ENCODE assay signal across 40 cellular contexts in genomic region chr6:151353795-151354194, GRCh38.
"Had no signal": no experiment of that assay in that cellular context is flagged by ENCODE, and none has a peak within 500 bp of the region (broad histone marks: within the 10 kb centered on the region; RNA-seq: fewer than 3 reads in every experiment).

No MANE protein-coding gene starts in this region.

- H3K27ac Mint-ChIP-seq: activated naive CD4-positive, alpha-beta T cell treated with anti-CD3 and anti-CD28 coated beads for 36 hours; activated naive CD4-positive, alpha-beta T cell treated with anti-CD3 and anti-CD28 coated beads, Interleukin-2, amount 10 ng/mL, durations not matched to agents 7 days and 5 days; activated naive CD4-positive, alpha-beta T cell treated with anti-CD3 and anti-CD28 coated beads, Interleukin-2, amount 50 U/mL, for 24 hours; activated naive CD8-positive, alpha-beta T cell; activated naive CD8-positive, alpha-beta T cell treated with anti-CD3 and anti-CD28 coated beads for 36 hours; activated naive CD8-positive, alpha-beta T cell treated with anti-CD3 and anti-CD28 coated beads, Interleukin-2, amount 50 U/mL, for 24 hours; activated T-cell treated with anti-CD3 and anti-CD28 coated beads, Interleukin-2, amount 50 U/mL, for 24 hours; activated T-cell treated with anti-CD3 and anti-CD28 coated beads, Interleukin-2, amount 50 U/mL, for 72 hours; activated T-helper 1 cell treated with anti-CD3 and anti-CD28 coated beads, Interleukin-12 subunit alpha, Interleukin-12 subunit beta, Interleukin-2, Interleukin-4 antibody, amounts not matched to agents 30 ng/mL and 10 ng/mL and 1 ng/mL, durations not matched to agents 14 hours and 24 hours and 36 hours; activated T-helper 17 cell treated with anti-CD3 and anti-CD28 coated beads, Interleukin-2, amount 50 U/mL, for 72 hours; activated T-helper 2 cell treated with anti-CD3 and anti-CD28 coated beads, Interferon-gamma antibody, Interleukin-2, Interleukin-4, amounts not matched to agents 10 μg/mL and 5 μg/mL and 100 μg/mL, durations not matched to agents 14 hours and 24 hours and 36 hours; brain had no signal

- H3K27me3 ChIP-seq: adrenal gland, ascending aorta, body of pancreas, brain microvascular endothelial cell, breast epithelium, cardiac muscle cell, colonic mucosa had no signal

- H3K27me3 Mint-ChIP-seq: activated naive CD4-positive, alpha-beta T cell treated with anti-CD3 and anti-CD28 coated beads, Interleukin-2, amount 50 U/mL, for 24 hours; activated naive CD8-positive, alpha-beta T cell; activated naive CD8-positive, alpha-beta T cell treated with anti-CD3 and anti-CD28 coated beads for 36 hours; activated naive CD8-positive, alpha-beta T cell treated with anti-CD3 and anti-CD28 coated beads, Interleukin-2, amount 50 U/mL, for 24 hours; activated T-cell treated with anti-CD3 and anti-CD28 coated beads, Interleukin-2, amount 50 U/mL, for 24 hours; activated T-helper 17 cell treated with anti-CD3 and anti-CD28 coated beads, Interleukin-2, amount 50 U/mL, for 72 hours; brain; central memory CD8-positive, alpha-beta T cell had no signal

- DNase-seq: activated effector memory CD4-positive, alpha-beta T cell treated with anti-CD3 and anti-CD28 coated beads, Interleukin-2, amount 50 U/mL, for 16 hours; activated effector memory CD4-positive, alpha-beta T cell treated with Interleukin-2 at 50 U/mL for 16 hours; activated gamma-delta T cell; activated gamma-delta T cell treated with Interleukin-2 at 50 U/mL for 16 hours; activated naive CD4-positive, alpha-beta T cell; activated naive CD4-positive, alpha-beta T cell treated with anti-CD3 and anti-CD28 coated beads for 36 hours; activated naive CD4-positive, alpha-beta T cell treated with anti-CD3 and anti-CD28 coated beads, Interleukin-2, amount 10 ng/mL, durations not matched to agents 7 days and 5 days; activated naive CD4-positive, alpha-beta T cell treated with anti-CD3 and anti-CD28 coated beads, Interleukin-2, amount 50 U/mL, for 16 hours; activated naive CD4-positive, alpha-beta T cell treated with Interleukin-2 at 50 U/mL for 16 hours; activated naive CD8-positive, alpha-beta T cell treated with anti-CD3 and anti-CD28 coated beads for 36 hours; activated naive CD8-positive, alpha-beta T cell treated with anti-CD3 and anti-CD28 coated beads, Interleukin-2, amount 10 ng/mL, durations not matched to agents 7 days and 5 days; activated naive CD8-positive, alpha-beta T cell treated with anti-CD3 and anti-CD28 coated beads, Interleukin-2, amount 50 U/mL, for 24 hours; activated T-cell treated with anti-CD3 and anti-CD28 coated beads, Interleukin-2, amount 50 U/mL, for 24 hours; activated T-cell treated with anti-CD3 and anti-CD28 coated beads, Interleukin-2, amount 50 U/mL, for 4 hours; activated T-cell treated with anti-CD3 and anti-CD28 coated beads, Interleukin-2, amount 50 U/mL, for 48 hours; activated T-cell treated with anti-CD3 and anti-CD28 coated beads, Interleukin-2, amount 50 U/mL, for 72 hours; amniotic stem cell; amygdala; anterior cingulate cortex; aorta; body of pancreas; brain microvascular endothelial cell; caudate nucleus; cerebellar nuclear complex; colonic mucosa had no signal

- H3K4me3 Mint-ChIP-seq: activated naive CD4-positive, alpha-beta T cell treated with anti-CD3 and anti-CD28 coated beads for 36 hours; activated naive CD4-positive, alpha-beta T cell treated with anti-CD3 and anti-CD28 coated beads, Interleukin-2, amount 10 ng/mL, durations not matched to agents 7 days and 5 days; activated naive CD4-positive, alpha-beta T cell treated with anti-CD3 and anti-CD28 coated beads, Interleukin-2, amount 50 U/mL, for 24 hours; activated naive CD8-positive, alpha-beta T cell; activated naive CD8-positive, alpha-beta T cell treated with anti-CD3 and anti-CD28 coated beads for 36 hours; activated naive CD8-positive, alpha-beta T cell treated with anti-CD3 and anti-CD28 coated beads, Interleukin-2, amount 10 ng/mL, durations not matched to agents 7 days and 5 days; activated naive CD8-positive, alpha-beta T cell treated with anti-CD3 and anti-CD28 coated beads, Interleukin-2, amount 50 U/mL, for 24 hours; activated T-cell treated with anti-CD3 and anti-CD28 coated beads, Interleukin-2, amount 50 U/mL, for 24 hours; activated T-cell treated with anti-CD3 and anti-CD28 coated beads, Interleukin-2, amount 50 U/mL, for 4 hours; activated T-cell treated with anti-CD3 and anti-CD28 coated beads, Interleukin-2, amount 50 U/mL, for 72 hours; activated T-helper 1 cell treated with anti-CD3 and anti-CD28 coated beads, Interleukin-12 subunit alpha, Interleukin-12 subunit beta, Interleukin-2, Interleukin-4 antibody, amounts not matched to agents 30 ng/mL and 10 ng/mL and 1 ng/mL, durations not matched to agents 14 hours and 24 hours and 36 hours; activated T-helper 17 cell treated with anti-CD3 and anti-CD28 coated beads, Interleukin-2, amount 50 U/mL, for 72 hours; brain; central memory CD8-positive, alpha-beta T cell had no signal

- H3K36me3 ChIP-seq: adrenal gland, breast epithelium, cardiac muscle cell, colonic mucosa had no signal

- FAIRE-seq: astrocyte, bronchial epithelial cell, colon had no signal

- H3K9me3 ChIP-seq: adrenal gland, ascending aorta, body of pancreas, breast epithelium, colonic mucosa had no signal

- H3K4me1 ChIP-seq: adrenal gland, ascending aorta, body of pancreas, breast epithelium, colonic mucosa had no signal

- H3K27ac ChIP-seq: adrenal gland, ascending aorta, body of pancreas, brain microvascular endothelial cell, breast epithelium, cardiac muscle cell, colonic mucosa had no signal

- H3K36me3 Mint-ChIP-seq: activated naive CD4-positive, alpha-beta T cell treated with anti-CD3 and anti-CD28 coated beads, Interleukin-2, amount 10 ng/mL, durations not matched to agents 7 days and 5 days; activated naive CD4-positive, alpha-beta T cell treated with anti-CD3 and anti-CD28 coated beads, Interleukin-2, amount 50 U/mL, for 72 hours had no signal

- H3K4me3 ChIP-seq: adrenal gland, ascending aorta, body of pancreas, breast epithelium, cardiac muscle cell, colonic mucosa had no signal

- H3K4me1 Mint-ChIP-seq: activated T-helper 17 cell treated with anti-CD3 and anti-CD28 coated beads, Interleukin-2, amount 50 U/mL, for 72 hours; brain; central memory CD8-positive, alpha-beta T cell had no signal

- H3K9me3 Mint-ChIP-seq: activated naive CD4-positive, alpha-beta T cell treated with anti-CD3 and anti-CD28 coated beads for 36 hours; activated naive CD4-positive, alpha-beta T cell treated with anti-CD3 and anti-CD28 coated beads, Interleukin-2, amount 10 ng/mL, durations not matched to agents 7 days and 5 days; activated naive CD4-positive, alpha-beta T cell treated with anti-CD3 and anti-CD28 coated beads, Interleukin-2, amount 50 U/mL, for 24 hours; activated naive CD4-positive, alpha-beta T cell treated with anti-CD3 and anti-CD28 coated beads, Interleukin-2, amount 50 U/mL, for 72 hours; activated naive CD8-positive, alpha-beta T cell treated with anti-CD3 and anti-CD28 coated beads for 36 hours; activated naive CD8-positive, alpha-beta T cell treated with anti-CD3 and anti-CD28 coated beads, Interleukin-2, amount 10 ng/mL, durations not matched to agents 7 days and 5 days; activated naive CD8-positive, alpha-beta T cell treated with anti-CD3 and anti-CD28 coated beads, Interleukin-2, amount 50 U/mL, for 24 hours; activated T-cell treated with anti-CD3 and anti-CD28 coated beads, Interleukin-2, amount 50 U/mL, for 24 hours; activated T-cell treated with anti-CD3 and anti-CD28 coated beads, Interleukin-2, amount 50 U/mL, for 4 hours; activated T-cell treated with anti-CD3 and anti-CD28 coated beads, Interleukin-2, amount 50 U/mL, for 72 hours; activated T-helper 1 cell treated with anti-CD3 and anti-CD28 coated beads, Interleukin-12 subunit alpha, Interleukin-12 subunit beta, Interleukin-2, Interleukin-4 antibody, amounts not matched to agents 30 ng/mL and 10 ng/mL and 1 ng/mL, durations not matched to agents 14 hours and 24 hours and 36 hours; activated T-helper 17 cell treated with anti-CD3 and anti-CD28 coated beads, Interleukin-2, amount 50 U/mL, for 72 hours; activated T-helper 2 cell treated with anti-CD3 and anti-CD28 coated beads, Interferon-gamma antibody, Interleukin-2, Interleukin-4, amounts not matched to agents 10 μg/mL and 5 μg/mL and 100 μg/mL, durations not matched to agents 14 hours and 24 hours and 36 hours; central memory CD8-positive, alpha-beta T cell had no signal

- ATAC-seq: activated naive CD8-positive, alpha-beta T cell treated with anti-CD3 and anti-CD28 coated beads, Interleukin-2, amount 50 U/mL, for 24 hours; activated T-cell treated with anti-CD3 and anti-CD28 coated beads, Interleukin-2, amount 50 U/mL, for 4 hours; activated T-cell treated with anti-CD3 and anti-CD28 coated beads, Interleukin-2, amount 50 U/mL, for 72 hours; body of pancreas had no signal
